In the genomic region with DNA sequence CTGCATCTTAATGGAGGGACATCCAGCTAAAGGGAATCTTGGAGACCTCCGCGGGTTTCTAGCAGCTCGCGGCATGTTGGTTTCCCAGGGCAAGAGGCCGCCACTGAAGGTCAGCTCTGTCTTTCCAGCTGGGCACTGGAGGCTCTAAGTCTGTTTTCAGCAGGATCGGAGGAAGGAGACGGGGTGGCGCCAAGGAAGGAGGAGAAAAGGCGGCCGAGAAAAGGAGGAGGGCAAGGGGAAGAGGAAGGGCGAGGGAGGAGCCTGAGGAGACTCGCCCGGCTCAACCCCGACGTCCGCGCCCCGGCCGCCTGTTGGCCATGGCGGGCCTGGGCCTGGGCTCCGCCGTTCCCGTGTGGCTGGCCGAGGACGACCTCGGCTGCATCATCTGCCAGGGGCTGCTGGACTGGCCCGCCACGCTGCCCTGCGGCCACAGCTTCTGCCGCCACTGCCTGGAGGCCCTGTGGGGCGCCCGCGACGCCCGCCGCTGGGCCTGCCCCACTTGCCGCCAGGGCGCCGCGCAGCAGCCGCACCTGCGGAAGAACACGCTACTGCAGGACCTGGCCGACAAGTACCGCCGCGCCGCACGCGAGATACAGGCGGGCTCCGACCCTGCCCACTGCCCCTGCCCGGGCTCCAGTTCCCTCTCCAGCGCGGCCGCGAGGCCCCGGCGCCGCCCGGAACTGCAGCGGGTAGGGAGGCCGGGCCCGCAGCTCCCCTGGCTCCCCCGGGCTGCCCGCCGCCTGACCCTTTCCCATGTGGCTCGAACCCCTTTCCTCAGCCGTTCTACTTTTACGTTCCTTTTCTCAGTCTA, we compare ENCODE assay signal across 8 cellular contexts. TPM values are rescaled to one million over a fixed set of nuclear protein-coding genes. Genes with fewer than 3 reads are reported as not detected.
A peak's percentile ranks its signal among the peaks of the same experiment; 100 is the strongest.
DNase-seq lines count a peak whose midpoint lies in the region; ATAC-seq and TF ChIP-seq lines count a peak whose summit lies in the region.

A gene with protein sequence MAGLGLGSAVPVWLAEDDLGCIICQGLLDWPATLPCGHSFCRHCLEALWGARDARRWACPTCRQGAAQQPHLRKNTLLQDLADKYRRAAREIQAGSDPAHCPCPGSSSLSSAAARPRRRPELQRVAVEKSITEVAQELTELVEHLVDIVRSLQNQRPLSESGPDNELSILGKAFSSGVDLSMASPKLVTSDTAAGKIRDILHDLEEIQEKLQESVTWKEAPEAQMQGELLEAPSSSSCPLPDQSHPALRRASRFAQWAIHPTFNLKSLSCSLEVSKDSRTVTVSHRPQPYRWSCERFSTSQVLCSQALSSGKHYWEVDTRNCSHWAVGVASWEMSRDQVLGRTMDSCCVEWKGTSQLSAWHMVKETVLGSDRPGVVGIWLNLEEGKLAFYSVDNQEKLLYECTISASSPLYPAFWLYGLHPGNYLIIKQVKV (plus strand): TSS at position 283 of the 811 bp plus-strand sequence. CDS start 35 bp downstream, at position 318.

- no peaks in the 10 kb centered on the region for H3K27me3 Mint-ChIP-seq in naive B cell

- H3K4me2 ChIP-seq in OCI-LY3 (ENCODE audit: low read length): peak within 1 kb of the TSS; percentile 93

- H3K9ac ChIP-seq in OCI-LY3 (ENCODE audit: low read length): peak within 1 kb of the TSS; percentile 75

- ATAC-seq in GM18868 (IDR thresholded peaks at IDR 0.05; ENCODE audit: unreplicated experiment) (peak; percentile 64), HG03196 (IDR thresholded peaks at IDR 0.05; ENCODE audit: unreplicated experiment) (peak; percentile 62), naive B cell (ENCODE audit: low read depth in 2 of 2) (peak; percentile 68 to 72)
- ATAC-seq in stimulated activated naive CD8-positive, alpha-beta T cell treated with anti-CD3 and anti-CD28 coated beads, Interleukin-15, Interleukin-2, amounts not matched to agents 100 U/mL and 50 U/mL, for 24 hours: peak; percentile 84

- peak; percentile 95 for DNase-seq in AG08396 (ENCODE audit: low spot score)
- peak; percentile 22 to 30 for DNase-seq in activated T-helper 1 cell treated with anti-CD3 and anti-CD28 coated beads, Interleukin-2, amount 50 U/mL, for 16 hours (ENCODE audit: low read depth in 1 of 2, low spot score in 1 of 2)
- peak; percentile 88 for DNase-seq in fibroblast of gingiva (ENCODE audit: low read depth)
- peak; percentile 76 for DNase-seq in naive B cell
- peak; percentile 68 for DNase-seq in stimulated activated naive CD8-positive, alpha-beta T cell treated with anti-CD3 and anti-CD28 coated beads, Interleukin-15, Interleukin-2, amounts not matched to agents 100 U/mL and 50 U/mL, for 24 hours

- H4K20me1 ChIP-seq in OCI-LY3 (ENCODE audit: insufficient read depth, low read length): no peaks in the 10 kb centered on the region

- peaks cover 16% of the 10 kb centered on the region for H3K36me3 ChIP-seq in OCI-LY3 (replicated peaks; ENCODE audit: low read depth, low read length)

- H3K4me1 ChIP-seq in OCI-LY3 (ENCODE audit: low read length): peaks cover 29% of the 10 kb centered on the region

- peak within 1 kb of the TSS; percentile 97 to 99 (median 98) for H3K27ac Mint-ChIP-seq in naive B cell

- peak within 1 kb of the TSS; percentile 95 to 100 (median 97) for H3K4me3 Mint-ChIP-seq in naive B cell

- peak within 1 kb of the TSS; percentile 90 for H2AFZ ChIP-seq in OCI-LY3 (ENCODE audit: low read depth, low read length)

- peaks cover 0 to 6% of the 10 kb centered on the region in 2 donors for H3K36me3 Mint-ChIP-seq in naive B cell

- peak within 1 kb of the TSS; percentile 77 for H3K4me3 ChIP-seq in OCI-LY3 (ENCODE audit: low read length)

- TF ChIP-seq CTCF in OCI-LY3 (IDR thresholded peaks at IDR 0.05; ENCODE audit: low read depth, low read length): 0 out of 2 replicates have a peak, but pooled peaks have one; percentile 15

- H3K79me2 ChIP-seq in OCI-LY3 (ENCODE audit: low read length): peaks cover 14% of the 10 kb centered on the region

- peaks cover 5% of the 10 kb centered on the region; the same call in 1 of the 2 replicates for H3K9me3 ChIP-seq in OCI-LY3 (ENCODE audit: insufficient read depth, low read length)

- peak within 1 kb of the TSS; percentile 60 for H3K27ac ChIP-seq in OCI-LY3 (ENCODE audit: low read length)

- peaks cover 0 to 2% (median 0%) of the 10 kb centered on the region in 7 donors for H3K9me3 Mint-ChIP-seq in naive B cell

- peaks cover 33 to 70% (median 63%) of the 10 kb centered on the region in 3 donors for H3K4me1 Mint-ChIP-seq in naive B cell

- H3K27me3 ChIP-seq in OCI-LY3 (ENCODE audit: low read depth, low read length): no peaks in the 10 kb centered on the region

RNA-seq across cellular contexts. Expression of the gene that starts here (rescaled TPM):
- 10 to 100 TPM; 34.0 to 50.2 (median 43.1) TPM for polyA plus RNA-seq in naive B cell (ENCODE audit: low read depth in 6 of 6)

Comparison
In these comparisons a context has a peak if more than half of its experiments do, and no peak if none do; other contexts are left out.
1. Peak in every context shown above with its lines: DNase-seq, ATAC-seq, H3K4me3 ChIP-seq and H3K27ac ChIP-seq.
2. DNase-seq: peak in every context shown above with its lines; median percentile 95 in AG08396; 88 in fibroblast of gingiva; 76 in naive B cell; 68 in stimulated activated naive CD8-positive, alpha-beta T cell treated with anti-CD3 and anti-CD28 coated beads, Interleukin-15, Interleukin-2, amounts not matched to agents 100 U/mL and 50 U/mL, for 24 hours; 26 in activated T-helper 1 cell treated with anti-CD3 and anti-CD28 coated beads, Interleukin-2, amount 50 U/mL, for 16 hours.